In the genomic region with DNA sequence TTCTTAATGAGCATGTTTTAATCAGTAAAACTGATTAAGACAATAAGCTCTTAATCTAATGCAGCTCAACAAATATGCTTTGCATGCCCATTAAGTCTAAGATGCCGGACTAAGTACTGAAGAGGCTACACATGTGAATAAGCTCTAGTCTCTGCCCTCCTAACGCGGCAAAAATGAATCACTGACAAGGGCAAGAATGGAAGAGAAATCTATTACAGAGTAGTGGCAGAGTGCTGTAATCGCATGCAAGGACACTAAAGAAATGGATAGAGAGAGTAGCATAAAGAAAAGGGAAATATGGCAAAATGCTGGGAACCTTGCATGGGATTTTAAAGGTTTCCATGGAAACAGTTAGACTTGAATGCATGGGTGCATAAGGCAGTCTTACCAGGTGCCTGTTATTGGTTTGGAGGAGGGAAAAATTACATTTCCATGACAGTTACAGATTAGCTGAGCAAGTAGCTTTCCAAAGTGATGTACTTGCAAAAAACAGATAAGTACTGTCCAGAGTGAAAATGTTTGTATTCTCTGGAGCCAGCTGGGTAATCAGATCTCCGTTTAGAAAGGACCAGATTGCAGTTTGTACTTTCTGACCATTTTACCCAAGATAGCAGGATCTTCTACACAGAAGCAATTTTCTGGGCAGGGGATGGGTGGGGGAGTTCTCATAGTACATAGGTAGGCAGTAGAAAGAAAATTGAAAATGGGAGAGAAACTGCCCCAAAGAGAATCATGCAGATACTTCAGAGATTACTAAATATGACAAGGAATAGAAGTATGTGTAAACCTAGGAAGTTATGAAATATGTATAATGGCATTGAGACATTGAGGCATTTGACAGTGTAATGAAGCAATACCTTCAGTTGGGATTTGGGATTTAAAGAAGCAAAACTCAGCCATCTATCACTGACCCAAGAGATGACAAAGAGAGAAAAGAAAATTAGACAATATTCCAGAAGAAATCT, we compare ENCODE assay signal across 20 cellular contexts.
DNase-seq lines count a peak whose midpoint lies in the region; ATAC-seq and TF ChIP-seq lines count a peak whose summit lies in the region.
"Had no signal": no experiment of that assay in that cellular context is flagged by ENCODE, and none has a peak within 500 bp of the region (broad histone marks: within the 10 kb centered on the region; RNA-seq: fewer than 3 reads in every experiment).

No MANE protein-coding gene starts in this region.

- H3K27ac Mint-ChIP-seq in activated CD8-positive, alpha-beta T cell treated with anti-CD3 and anti-CD28 coated beads for 36 hours, result no peak overlapping the region
- H3K27ac Mint-ChIP-seq: activated T-helper 2 cell treated with anti-CD3 and anti-CD28 coated beads, Interferon-gamma antibody, Interleukin-2, Interleukin-4, amounts not matched to agents 10 μg/mL and 5 μg/mL and 100 μg/mL, durations not matched to agents 14 hours and 24 hours and 36 hours; memory B cell had no signal

- H3K4me1 ChIP-seq in parathyroid adenoma (peaks cover 6% of the 10 kb centered on the region), SJCRH30 (no peaks in the 10 kb centered on the region)
- H3K4me1 ChIP-seq: BLaER1 treated with 17β-estradiol and CSF1 and Interleukin-3, amounts not matched to agents 10 nM and 100 nM; esophagus squamous epithelium had no signal

- DNase-seq in GM03348 (ENCODE audit: low spot score), result peak; percentile 29
- DNase-seq in RKO (ENCODE audit: low spot score), result peak; percentile 20
- peak; percentile 23 for DNase-seq in fibroblast of mammary gland (ENCODE audit: low read depth)
- no peak for DNase-seq in activated CD8-positive, alpha-beta T cell treated with anti-CD3 and anti-CD28 coated beads for 36 hours
- no peak for DNase-seq in GDM1 (lab: John Stamatoyannopoulos, UW)
- no peak for DNase-seq in SJCRH30
- DNase-seq: amygdala; cortex of kidney; DMS79 treated with DMSO at 0.1 percent for 48 hours; esophagus squamous epithelium; NCI-H1105; stimulated activated naive CD4-positive, alpha-beta T cell had no signal

- H3K36me3 Mint-ChIP-seq in activated CD8-positive, alpha-beta T cell treated with anti-CD3 and anti-CD28 coated beads for 36 hours (ENCODE audit: low read depth), result no peaks in the 10 kb centered on the region
- H3K36me3 Mint-ChIP-seq: IgD-negative memory B cell, memory B cell had no signal

- ATAC-seq in activated CD8-positive, alpha-beta T cell treated with anti-CD3 and anti-CD28 coated beads for 36 hours, result no peak
- no peak for ATAC-seq in GM18907 (IDR thresholded peaks at IDR 0.05; ENCODE audit: unreplicated experiment)
- ATAC-seq: HCT116 had no signal

- H3K79me2 ChIP-seq in parathyroid adenoma, result no peaks in the 10 kb centered on the region

- H3K4me3 Mint-ChIP-seq in activated CD8-positive, alpha-beta T cell treated with anti-CD3 and anti-CD28 coated beads for 36 hours, result no peak overlapping the region
- H3K4me3 Mint-ChIP-seq: IgD-negative memory B cell, memory B cell had no signal

- H3K9me3 ChIP-seq in parathyroid adenoma (ENCODE audit: control insufficient read depth, low read length) (no peaks in the 10 kb centered on the region), SJCRH30 (replicated peaks) (no peaks in the 10 kb centered on the region)
- H3K9me3 ChIP-seq: esophagus squamous epithelium, neutrophil had no signal

- no peaks in the 10 kb centered on the region for H3K27me3 Mint-ChIP-seq in activated CD8-positive, alpha-beta T cell treated with anti-CD3 and anti-CD28 coated beads for 36 hours
- H3K27me3 Mint-ChIP-seq: IgD-negative memory B cell, memory B cell had no signal

- no peaks in the 10 kb centered on the region for H3K36me3 ChIP-seq in parathyroid adenoma (ENCODE audit: control insufficient read depth, insufficient read depth, low read length)
- no peaks in the 10 kb centered on the region for H3K36me3 ChIP-seq in SJCRH30
- H3K36me3 ChIP-seq: BLaER1 treated with 17β-estradiol and CSF1 and Interleukin-3, amounts not matched to agents 10 nM and 100 nM; esophagus squamous epithelium; neutrophil had no signal

- no peaks in the 10 kb centered on the region for H3K27me3 ChIP-seq in parathyroid adenoma (ENCODE audit: control insufficient read depth, insufficient read depth, low read length)
- no peaks in the 10 kb centered on the region for H3K27me3 ChIP-seq in SJCRH30
- H3K27me3 ChIP-seq: esophagus squamous epithelium, neutrophil had no signal

- CTCF ChIA-PET in activated CD8-positive, alpha-beta T cell treated with anti-CD3 and anti-CD28 coated beads for 36 hours (lab: Charles Lee), result no interaction called here

- no peak overlapping the region for H3K9ac ChIP-seq in parathyroid adenoma
- H3K9ac ChIP-seq: BLaER1 treated with 17β-estradiol and CSF1 and Interleukin-3, amounts not matched to agents 10 nM and 100 nM had no signal

- intact Hi-C loops in activated CD8-positive, alpha-beta T cell treated with anti-CD3 and anti-CD28 coated beads for 36 hours (cut with micrococcal nuclease), result no loop called here

- H2AFZ ChIP-seq in parathyroid adenoma, result no peak overlapping the region

- no peak overlapping the region for H3K27ac ChIP-seq in parathyroid adenoma
- no peak overlapping the region for H3K27ac ChIP-seq in SJCRH30
- H3K27ac ChIP-seq: BLaER1 treated with 17β-estradiol and CSF1 and Interleukin-3, amounts not matched to agents 10 nM and 100 nM; esophagus squamous epithelium; neutrophil had no signal

- POLR2A ChIA-PET in activated CD8-positive, alpha-beta T cell treated with anti-CD3 and anti-CD28 coated beads for 36 hours (lab: Charles Lee), result no interaction called here

- TF ChIP-seq CTCF in fibroblast of mammary gland (conservative IDR thresholded peaks at IDR 0.05; ENCODE audit: control insufficient read depth, insufficient read depth, low read depth, low read length) (peak; percentile 1), parathyroid adenoma (IDR thresholded peaks at IDR 0.05) (no peak)
- TF ChIP-seq CTCF in activated CD8-positive, alpha-beta T cell treated with anti-CD3 and anti-CD28 coated beads for 36 hours (IDR thresholded peaks at IDR 0.05), result no peak

- H3K9me3 Mint-ChIP-seq in activated CD8-positive, alpha-beta T cell treated with anti-CD3 and anti-CD28 coated beads for 36 hours, result peaks cover 8% of the 10 kb centered on the region

- no peak overlapping the region for H3K4me3 ChIP-seq in fibroblast of mammary gland (ENCODE audit: control insufficient read depth, low read depth, low read length)
- H3K4me3 ChIP-seq in parathyroid adenoma (ENCODE audit: low read depth, low read length), result no peak overlapping the region
- H3K4me3 ChIP-seq in SJCRH30, result no peak overlapping the region
- H3K4me3 ChIP-seq: BLaER1 treated with 17β-estradiol and CSF1 and Interleukin-3, amounts not matched to agents 10 nM and 100 nM; esophagus squamous epithelium had no signal

- peak overlapping the region; percentile 59 for H3K4me2 ChIP-seq in parathyroid adenoma (ENCODE audit: low read length)
- H3K4me2 ChIP-seq: BLaER1 treated with 17β-estradiol and CSF1 and Interleukin-3, amounts not matched to agents 10 nM and 100 nM had no signal

- no peaks in the 10 kb centered on the region for H3K4me1 Mint-ChIP-seq in activated CD8-positive, alpha-beta T cell treated with anti-CD3 and anti-CD28 coated beads for 36 hours (ENCODE audit: low read depth)
- H3K4me1 Mint-ChIP-seq: IgD-negative memory B cell, memory B cell had no signal

Comparison
In these comparisons a context has a peak if more than half of its experiments do, and no peak if none do; other contexts are left out.
1. DNase-seq: peak in GM03348 (single experiment), RKO (single experiment) and fibroblast of mammary gland (single experiment); none in activated CD8-positive, alpha-beta T cell treated with anti-CD3 and anti-CD28 coated beads for 36 hours (single experiment), GDM1 (single experiment) and SJCRH30 (0 of 2).